17 cellular contexts compared by ENCODE assay signal in the genomic region with DNA sequence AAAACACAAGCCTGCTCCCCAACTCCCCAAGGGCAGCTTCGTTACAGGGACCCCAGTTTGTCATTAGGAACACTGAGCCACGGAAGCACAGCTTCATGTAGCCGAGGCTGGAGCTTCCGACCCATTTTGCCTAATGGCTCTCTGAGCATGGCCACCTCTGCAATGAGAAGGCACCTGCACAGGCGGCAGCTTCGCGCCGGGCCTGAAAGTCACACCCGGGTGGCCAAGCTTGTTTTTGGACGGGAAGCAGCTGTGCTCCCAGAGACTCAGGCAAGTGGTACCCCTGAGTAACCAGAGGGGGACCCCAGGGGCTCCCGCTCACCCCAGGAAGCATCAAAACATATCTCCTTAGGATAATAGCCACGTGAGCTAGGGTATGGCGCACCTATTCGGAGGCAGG.
DNase-seq lines count a peak whose midpoint lies in the region; ATAC-seq and TF ChIP-seq lines count a peak whose summit lies in the region.
"Had no signal": no experiment of that assay in that cellular context is flagged by ENCODE, and none has a peak within 500 bp of the region (broad histone marks: within the 10 kb centered on the region; RNA-seq: fewer than 3 reads in every experiment).

No MANE protein-coding gene starts in this region.

- H3K14ac ChIP-seq in neuronal stem cell (ENCODE audit: low read length): no peak overlapping the region

- in situ Hi-C loops in GM13976 (cut with MboI; ENCODE audit: low sequenced_read_pairs, unreplicated experiment): loop anchor here (25.0 kb wide), 1 partner anchor 194 kb away; a partner anchor contains a TSS

- peaks cover 9% of the 10 kb centered on the region for H3K79me1 ChIP-seq in neuronal stem cell (ENCODE audit: low read depth, low read length)

- no peak overlapping the region for H3K4me3 ChIP-seq in CD8-positive, alpha-beta T cell (ENCODE audit: low read depth, low read length)
- no peak overlapping the region for H3K4me3 ChIP-seq in neuronal stem cell (ENCODE audit: low read length in 2 of 2)

- WGBS in neuronal stem cell (ENCODE audit: extremely low coverage in 2 of 2, insufficient read length in 2 of 2, insufficient replicate concordance in 1 of 2), 2 donors: no CpG with 5 or more reads among the region's 14 CpGs

- no peak for TF ChIP-seq CTCF in CD8-positive, alpha-beta T cell (IDR thresholded peaks at IDR 0.05)
- TF ChIP-seq CTCF in HFFc6 (IDR thresholded peaks at IDR 0.05) (no peak), GM13976 (IDR thresholded peaks at IDR 0.05; ENCODE audit: borderline replicate concordance, control extremely low read depth, extremely low read depth, insufficient read depth, missing control alignments) (no peak)

- H3K23ac ChIP-seq in neuronal stem cell (ENCODE audit: low read depth, low read length, poor library complexity): no peak overlapping the region

- intact Hi-C loops in CD8-positive, alpha-beta T cell (cut with DNase I, micrococcal nuclease): loop anchor here (5.0 kb wide), 2 partner anchors 94 to 204 kb away; partner anchors contain the start of gene CAPZB (in 1 of the 2)

- no peak overlapping the region for H3K9ac ChIP-seq in neuronal stem cell (ENCODE audit: low read depth, low read length, poor library complexity)
- H3K9ac ChIP-seq: KMS-11, SK-N-SH had no signal

- H2AFZ ChIP-seq in neuronal stem cell (ENCODE audit: low read length): no peak overlapping the region

- CTCF ChIA-PET in CD8-positive, alpha-beta T cell (lab: Charles Lee): interaction anchor here (0.7 to 3.7 kb wide), 10 partner anchors 12 to 269 kb away, joined by 3 to 32 read pairs (median 5); no protein-coding TSS in a partner anchor

- H2BK12ac ChIP-seq in neuronal stem cell (ENCODE audit: low read length): no peak overlapping the region

- no peaks in the 10 kb centered on the region for H3K9me3 Mint-ChIP-seq in CD8-positive, alpha-beta T cell
- H3K9me3 Mint-ChIP-seq in HFFc6: no peaks in the 10 kb centered on the region
- H3K9me3 Mint-ChIP-seq: activated naive CD4-positive, alpha-beta T cell treated with anti-CD3 and anti-CD28 coated beads for 36 hours had no signal

- no peak overlapping the region for H4K91ac ChIP-seq in neuronal stem cell (ENCODE audit: low read depth, low read length, poor library complexity)

- H3K4me1 Mint-ChIP-seq in CD8-positive, alpha-beta T cell (ENCODE audit: low read depth): peaks cover 80% of the 10 kb centered on the region
- H3K4me1 Mint-ChIP-seq in HFFc6 (ENCODE audit: low read depth): peaks cover 81% of the 10 kb centered on the region

- H3K27me3 Mint-ChIP-seq in CD8-positive, alpha-beta T cell (ENCODE audit: low read depth): no peaks in the 10 kb centered on the region
- H3K27me3 Mint-ChIP-seq in HFFc6 (ENCODE audit: insufficient read depth): peaks cover 3% of the 10 kb centered on the region

- no peak overlapping the region for H2BK15ac ChIP-seq in neuronal stem cell (ENCODE audit: low read length)

- H3K18ac ChIP-seq in neuronal stem cell (ENCODE audit: low read length): peak overlapping the region; percentile 91

- H3K27me3 ChIP-seq in CD8-positive, alpha-beta T cell (ENCODE audit: insufficient read depth, low read length): no peaks in the 10 kb centered on the region
- H3K27me3 ChIP-seq in neuronal stem cell (ENCODE audit: control insufficient read depth in 3 of 3, insufficient read depth in 3 of 3, low read depth in 1 of 3, low read length in 3 of 3): no peaks in the 10 kb centered on the region

- H2BK120ac ChIP-seq in neuronal stem cell (ENCODE audit: low read depth, low read length): no peak overlapping the region

- H3K36me3 Mint-ChIP-seq in CD8-positive, alpha-beta T cell: peaks cover 37% of the 10 kb centered on the region
- peaks cover 17% of the 10 kb centered on the region; the same call in 1 of the 2 replicates for H3K36me3 Mint-ChIP-seq in HFFc6 (ENCODE audit: low read depth)

- peak overlapping the region; percentile 32 for H2BK5ac ChIP-seq in neuronal stem cell (ENCODE audit: low read length)

- H3K27ac Mint-ChIP-seq in CD8-positive, alpha-beta T cell: peak overlapping the region; percentile 71
- H3K27ac Mint-ChIP-seq in HFFc6: peak overlapping the region; percentile 38; the same call in 1 of the 2 replicates
- H3K27ac Mint-ChIP-seq: activated naive CD4-positive, alpha-beta T cell treated with anti-CD3 and anti-CD28 coated beads for 36 hours had no signal

- no peak overlapping the region for H3K4ac ChIP-seq in neuronal stem cell (ENCODE audit: low read length)

- no peak for DNase-seq in CD8-positive, alpha-beta T cell
- DNase-seq in HFFc6 (no peak), neuronal stem cell (ENCODE audit: low spot score) (no peak), NCI-H82 treated with DMSO at 0.1 percent for 48 hours (lab: John Stamatoyannopoulos, UW; ENCODE audit: unreplicated experiment) (no peak), GM13976 (ENCODE audit: low spot score) (no peak), hypothalamus (lab: John Stamatoyannopoulos, UW) (no peak)
- DNase-seq: activated CD4-positive, alpha-beta T cell treated with anti-CD3 and anti-CD28 coated beads for 1 hour; activated naive CD4-positive, alpha-beta T cell treated with anti-CD3 and anti-CD28 coated beads for 36 hours; GF-D8; NCI-H2029; NCI-H82; right cardiac atrium; SK-N-SH had no signal

- no peak for ATAC-seq in CD8-positive, alpha-beta T cell
- no peak for ATAC-seq in GM18511 (IDR thresholded peaks at IDR 0.05; ENCODE audit: unreplicated experiment)
- ATAC-seq: right cardiac atrium had no signal

- no peak overlapping the region for H3K27ac ChIP-seq in CD8-positive, alpha-beta T cell (ENCODE audit: low read depth, low read length)
- H3K27ac ChIP-seq in cingulate gyrus (ENCODE audit: low read depth, low read length) (peak overlapping the region; percentile 29), neuronal stem cell (replicated peaks; ENCODE audit: low read length) (no peak overlapping the region)
- H3K27ac ChIP-seq: C4-2B, KMS-11 had no signal

- peak overlapping the region; percentile 71 for H2AK5ac ChIP-seq in neuronal stem cell (ENCODE audit: low read depth, low read length)

- peaks cover 7% of the 10 kb centered on the region for H3K36me3 ChIP-seq in CD8-positive, alpha-beta T cell (ENCODE audit: insufficient read depth, low read length)
- peaks cover 0 to 7% of the 10 kb centered on the region in 2 donors for H3K36me3 ChIP-seq in neuronal stem cell (replicated peaks in 1 of 2; ENCODE audit: control insufficient read depth in 2 of 2, insufficient read depth in 2 of 2, low read length in 2 of 2)

- no peak overlapping the region for H4K8ac ChIP-seq in neuronal stem cell (ENCODE audit: low read depth, low read length)

- H3K4me1 ChIP-seq in CD8-positive, alpha-beta T cell (ENCODE audit: insufficient read depth, low read length): peaks cover 57% of the 10 kb centered on the region
- peaks cover 10 to 16% of the 10 kb centered on the region in 2 donors for H3K4me1 ChIP-seq in neuronal stem cell (ENCODE audit: control insufficient read depth in 2 of 2, insufficient read depth in 1 of 2, low read depth in 1 of 2, low read length in 2 of 2)

- H3K4me3 Mint-ChIP-seq in CD8-positive, alpha-beta T cell: no peak overlapping the region
- no peak overlapping the region for H3K4me3 Mint-ChIP-seq in HFFc6
- H3K4me3 Mint-ChIP-seq: activated naive CD4-positive, alpha-beta T cell treated with anti-CD3 and anti-CD28 coated beads for 36 hours had no signal

- H3K4me2 ChIP-seq in neuronal stem cell (ENCODE audit: insufficient read depth, low read length, poor library complexity, severe bottlenecking): no peak overlapping the region
- H3K4me2 ChIP-seq: KMS-11, SK-N-SH had no signal

- POLR2A ChIA-PET in CD8-positive, alpha-beta T cell (lab: Charles Lee): interaction anchor here (0.6 to 1.5 kb wide), 3 partner anchors 17 to 218 kb away, joined by 3 to 4 read pairs (median 3); partner anchors contain the start of gene CAPZB

- H3K9me3 ChIP-seq in CD8-positive, alpha-beta T cell (ENCODE audit: low read length): no peaks in the 10 kb centered on the region
- H3K9me3 ChIP-seq in neuronal stem cell (replicated peaks in 1 of 2; ENCODE audit: control insufficient read depth in 2 of 2, insufficient read depth in 1 of 2, low read depth in 1 of 2, low read length in 2 of 2): no peaks in the 10 kb centered on the region
- H3K9me3 ChIP-seq: SK-N-SH had no signal
